ENCODE assay signal across 19 cellular contexts in the genomic region with DNA sequence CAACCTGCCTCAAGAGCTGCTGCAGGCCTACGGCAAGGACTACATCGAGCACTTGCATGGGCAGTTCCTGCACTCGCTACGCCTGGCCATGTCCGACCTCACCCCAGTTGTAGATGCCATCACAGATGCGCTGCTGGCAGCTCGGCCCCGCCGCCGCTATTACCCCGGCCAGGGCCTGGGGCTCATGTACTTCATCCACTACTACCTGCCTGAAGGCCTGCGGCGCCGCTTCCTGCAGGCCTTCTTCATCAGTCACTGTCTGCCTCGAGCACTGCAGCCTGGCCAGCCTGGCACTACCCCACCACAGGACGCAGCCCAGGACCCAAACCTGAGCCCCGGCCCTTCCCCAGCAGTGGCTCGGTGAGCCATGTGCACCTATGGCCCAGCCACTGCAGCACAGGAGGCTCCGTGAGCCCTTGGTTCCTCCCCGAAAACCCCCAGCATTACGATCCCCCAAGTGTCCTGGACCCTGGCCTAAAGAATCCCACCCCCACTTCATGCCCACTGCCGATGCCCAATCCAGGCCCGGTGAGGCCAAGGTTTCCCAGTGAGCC. TPM values are rescaled to one million over a fixed set of nuclear protein-coding genes. Genes with fewer than 3 reads are reported as not detected.
DNase-seq lines count a peak whose midpoint lies in the region; ATAC-seq, FAIRE-seq and TF ChIP-seq lines count a peak whose summit lies in the region.
"Had no signal": no experiment of that assay in that cellular context is flagged by ENCODE, and none has a peak within 500 bp of the region (broad histone marks: within the 10 kb centered on the region; RNA-seq: fewer than 3 reads in every experiment).

No MANE protein-coding gene starts in this region.

- WGBS in suprapubic skin, result 95% methylated on average over 17 of the region's 23 CpGs

- H3K27ac Mint-ChIP-seq in activated naive CD8-positive, alpha-beta T cell treated with anti-CD3 and anti-CD28 coated beads, Interleukin-2, amount 10 ng/mL, durations not matched to agents 7 days and 5 days, result peak overlapping the region; percentile 42
- no peak overlapping the region for H3K27ac Mint-ChIP-seq in activated naive CD8-positive, alpha-beta T cell treated with anti-CD3 and anti-CD28 coated beads for 36 hours

- DNase-seq in activated naive CD8-positive, alpha-beta T cell treated with anti-CD3 and anti-CD28 coated beads, Interleukin-2, amount 10 ng/mL, durations not matched to agents 7 days and 5 days, result no peak
- DNase-seq in activated naive CD8-positive, alpha-beta T cell treated with anti-CD3 and anti-CD28 coated beads for 36 hours, result no peak
- DNase-seq in kidney, result no peak
- peak; percentile 60 for DNase-seq in upper lobe of right lung
- no peak for DNase-seq in suprapubic skin (ENCODE audit: low spot score in 2 of 2)
- no peak for DNase-seq in SJCRH30
- DNase-seq: 8988T, DMS 273 treated with DMSO at 0.1 percent for 48 hours, DND-41, NCI-H1417, NCI-H187, NCI-H2107, NCI-H510A, NCI-H748 treated with DMSO at 0.1 percent for 48 hours had no signal

- no peaks in the 10 kb centered on the region for H3K9me3 Mint-ChIP-seq in activated naive CD8-positive, alpha-beta T cell treated with anti-CD3 and anti-CD28 coated beads, Interleukin-2, amount 10 ng/mL, durations not matched to agents 7 days and 5 days
- H3K9me3 Mint-ChIP-seq in activated naive CD8-positive, alpha-beta T cell treated with anti-CD3 and anti-CD28 coated beads for 36 hours, result no peaks in the 10 kb centered on the region

- H3K27ac ChIP-seq in kidney (ENCODE audit: low read depth in 2 of 2, low read length in 2 of 2) (peak overlapping the region; percentile 79 to 85), upper lobe of right lung (no peak overlapping the region), suprapubic skin (no peak overlapping the region), SJCRH30 (no peak overlapping the region)
- H3K27ac ChIP-seq: KMS-11 had no signal

- H3K36me3 Mint-ChIP-seq in activated naive CD8-positive, alpha-beta T cell treated with anti-CD3 and anti-CD28 coated beads, Interleukin-2, amount 10 ng/mL, durations not matched to agents 7 days and 5 days, result peaks cover 9% of the 10 kb centered on the region
- H3K36me3 Mint-ChIP-seq in activated naive CD8-positive, alpha-beta T cell treated with anti-CD3 and anti-CD28 coated beads for 36 hours, result peaks cover 6% of the 10 kb centered on the region

- peak overlapping the region in 1 of 2 donors; percentile 44 for H3K9ac ChIP-seq in kidney (ENCODE audit: low read length in 2 of 2)
- H3K9ac ChIP-seq: KMS-11 had no signal

- TF ChIP-seq EP300 in suprapubic skin (IDR thresholded peaks at IDR 0.05), result no peak

- H3K27me3 ChIP-seq in upper lobe of right lung (no peaks in the 10 kb centered on the region), suprapubic skin (no peaks in the 10 kb centered on the region), SJCRH30 (no peaks in the 10 kb centered on the region)
- H3K27me3 ChIP-seq: Peyer's patch had no signal

- H3K36me3 ChIP-seq in kidney (ENCODE audit: control insufficient read depth in 1 of 2, insufficient read depth in 2 of 2, low read length in 2 of 2), result peaks cover 18 to 25% of the 10 kb centered on the region in 2 donors
- peaks cover 44% of the 10 kb centered on the region for H3K36me3 ChIP-seq in upper lobe of right lung
- H3K36me3 ChIP-seq in suprapubic skin, result peaks cover 48% of the 10 kb centered on the region
- peaks cover 6% of the 10 kb centered on the region for H3K36me3 ChIP-seq in SJCRH30

- ATAC-seq in activated naive CD8-positive, alpha-beta T cell treated with anti-CD3 and anti-CD28 coated beads, Interleukin-2, amount 10 ng/mL, durations not matched to agents 7 days and 5 days (ENCODE audit: low read depth), result no peak
- no peak for ATAC-seq in upper lobe of right lung

- intact Hi-C loops in kidney (cut with DNase I), result no loop called here
- intact Hi-C loops in upper lobe of right lung (cut with DNase I), result no loop called here

- peaks cover 4% of the 10 kb centered on the region for H3K4me1 Mint-ChIP-seq in activated naive CD8-positive, alpha-beta T cell treated with anti-CD3 and anti-CD28 coated beads, Interleukin-2, amount 10 ng/mL, durations not matched to agents 7 days and 5 days
- H3K4me1 Mint-ChIP-seq in activated naive CD8-positive, alpha-beta T cell treated with anti-CD3 and anti-CD28 coated beads for 36 hours, result peaks cover 8% of the 10 kb centered on the region

- TF ChIP-seq POLR2A in suprapubic skin (IDR thresholded peaks at IDR 0.05), result no peak

- no peak for FAIRE-seq in kidney (lab: Jason Lieb, UNC)

- H3K4me1 ChIP-seq in kidney (ENCODE audit: control insufficient read depth in 1 of 2, insufficient read depth in 1 of 2, low read depth in 1 of 2, low read length in 2 of 2) (peaks cover 25 to 41% of the 10 kb centered on the region in 2 donors), upper lobe of right lung (peaks cover 17% of the 10 kb centered on the region), suprapubic skin (peaks cover 44% of the 10 kb centered on the region), SJCRH30 (peaks cover 5% of the 10 kb centered on the region)

- H3K9me3 ChIP-seq in kidney (ENCODE audit: control insufficient read depth in 1 of 2, low read length in 2 of 2) (no peaks in the 10 kb centered on the region), upper lobe of right lung (no peaks in the 10 kb centered on the region), suprapubic skin (no peaks in the 10 kb centered on the region), SJCRH30 (replicated peaks) (no peaks in the 10 kb centered on the region)
- H3K9me3 ChIP-seq: Peyer's patch had no signal

- TF ChIP-seq CTCF in kidney (IDR thresholded peaks at IDR 0.05; ENCODE audit: borderline replicate concordance, extremely low read depth, insufficient read depth) (no peak), upper lobe of right lung (IDR thresholded peaks at IDR 0.05) (no peak), suprapubic skin (IDR thresholded peaks at IDR 0.05) (no peak)

- H3K4me3 ChIP-seq in kidney (ENCODE audit: low read length in 2 of 2) (no peak overlapping the region), upper lobe of right lung (no peak overlapping the region), suprapubic skin (no peak overlapping the region), SJCRH30 (no peak overlapping the region)
- H3K4me3 ChIP-seq: Peyer's patch had no signal

- H3K4me3 Mint-ChIP-seq in activated naive CD8-positive, alpha-beta T cell treated with anti-CD3 and anti-CD28 coated beads, Interleukin-2, amount 10 ng/mL, durations not matched to agents 7 days and 5 days, result no peak overlapping the region
- H3K4me3 Mint-ChIP-seq in activated naive CD8-positive, alpha-beta T cell treated with anti-CD3 and anti-CD28 coated beads for 36 hours, result no peak overlapping the region

- POLR2A ChIA-PET in activated naive CD8-positive, alpha-beta T cell treated with anti-CD3 and anti-CD28 coated beads, Interleukin-2, amount 10 ng/mL, durations not matched to agents 7 days and 5 days (lab: Charles Lee), result no interaction called here

- peaks cover 11% of the 10 kb centered on the region for H3K27me3 Mint-ChIP-seq in activated naive CD8-positive, alpha-beta T cell treated with anti-CD3 and anti-CD28 coated beads, Interleukin-2, amount 10 ng/mL, durations not matched to agents 7 days and 5 days
- H3K27me3 Mint-ChIP-seq in activated naive CD8-positive, alpha-beta T cell treated with anti-CD3 and anti-CD28 coated beads for 36 hours, result peaks cover 9% of the 10 kb centered on the region

RNA-seq across cellular contexts. Expression of a gene that starts 5.8 kb away (rescaled TPM):
- not detected for total RNA-seq in activated naive CD8-positive, alpha-beta T cell treated with anti-CD3 and anti-CD28 coated beads, Interleukin-2, amount 10 ng/mL, durations not matched to agents 7 days and 5 days
- 1 to 10 TPM; 2.8 to 3.1 TPM for total RNA-seq in activated naive CD8-positive, alpha-beta T cell treated with anti-CD3 and anti-CD28 coated beads for 36 hours
- 139 TPM for total RNA-seq in kidney
- 1,022 TPM for polyA plus RNA-seq in kidney (ENCODE audit: insufficient read depth, low read depth, low replicate concordance)
- total RNA-seq in upper lobe of right lung, result 2.2 TPM
- total RNA-seq in suprapubic skin, result 100 to 1,000 TPM in 1 of 4 donors, 10 to 100 TPM in 3; 45.6 to 164 (median 69.1) TPM
- total RNA-seq in SJCRH30 (2014; rRNA removed; shearing (Covaris generic)), result 0.61 and 1.1 TPM in 2 replicates
- total RNA-seq: G401 had no signal
- polyA plus RNA-seq: AG04450 had no signal

RNA-seq across cellular contexts. Expression of a gene that starts 20.4 kb away (rescaled TPM):
- total RNA-seq in activated naive CD8-positive, alpha-beta T cell treated with anti-CD3 and anti-CD28 coated beads, Interleukin-2, amount 10 ng/mL, durations not matched to agents 7 days and 5 days, result under 1 TPM; 0.36 to 0.40 TPM
- total RNA-seq in activated naive CD8-positive, alpha-beta T cell treated with anti-CD3 and anti-CD28 coated beads for 36 hours, result 1 to 10 TPM in 1 of 2 experiments, under 1 TPM in 1; 0.76 to 1.2 TPM
- 23.6 TPM for total RNA-seq in kidney
- polyA plus RNA-seq in kidney (ENCODE audit: insufficient read depth, low read depth, low replicate concordance), result 14.6 TPM
- 11.1 TPM for total RNA-seq in upper lobe of right lung
- total RNA-seq in suprapubic skin, result 10 to 100 TPM; 14.0 to 31.0 (median 23.8) TPM
- total RNA-seq in SJCRH30 (2014; rRNA removed; shearing (Covaris generic)), result 0.10 TPM in 1 of 2 replicates, not detected in the other

RNA-seq across cellular contexts. Expression of a gene that starts 43.4 kb away (rescaled TPM):
- not detected for total RNA-seq in activated naive CD8-positive, alpha-beta T cell treated with anti-CD3 and anti-CD28 coated beads, Interleukin-2, amount 10 ng/mL, durations not matched to agents 7 days and 5 days
- total RNA-seq in activated naive CD8-positive, alpha-beta T cell treated with anti-CD3 and anti-CD28 coated beads for 36 hours, result not detected
- total RNA-seq in kidney (8.2 TPM), upper lobe of right lung (29.7 TPM), suprapubic skin (100 to 1,000 TPM in 3 of 4 donors, 10 to 100 TPM in 1; 47.6 to 182 (median 121) TPM)
- 108 TPM for polyA plus RNA-seq in kidney (ENCODE audit: insufficient read depth, low read depth, low replicate concordance)
- 34.6 and 38.3 TPM in 2 replicates for total RNA-seq in SJCRH30 (2014; rRNA removed; shearing (Covaris generic))
- total RNA-seq: H4 had no signal

RNA-seq across cellular contexts. Expression of a gene that starts 44.2 kb away (rescaled TPM):
- total RNA-seq in activated naive CD8-positive, alpha-beta T cell treated with anti-CD3 and anti-CD28 coated beads, Interleukin-2, amount 10 ng/mL, durations not matched to agents 7 days and 5 days, result 10 to 100 TPM; 41.8 to 48.8 TPM
- 10 to 100 TPM; 33.0 to 33.6 TPM for total RNA-seq in activated naive CD8-positive, alpha-beta T cell treated with anti-CD3 and anti-CD28 coated beads for 36 hours
- total RNA-seq in kidney, result 100 TPM
- 208 TPM for polyA plus RNA-seq in kidney (ENCODE audit: insufficient read depth, low read depth, low replicate concordance)
- total RNA-seq in upper lobe of right lung, result 143 TPM
- 100 to 1,000 TPM in 3 of 4 donors, 10 to 100 TPM in 1; 90.0 to 134 (median 110) TPM for total RNA-seq in suprapubic skin
- total RNA-seq in SJCRH30 (2014; rRNA removed; shearing (Covaris generic)), result 48.6 and 49.4 TPM in 2 replicates

RNA-seq across cellular contexts. Expression of a gene that starts 46.6 kb away (rescaled TPM):
- total RNA-seq in activated naive CD8-positive, alpha-beta T cell treated with anti-CD3 and anti-CD28 coated beads, Interleukin-2, amount 10 ng/mL, durations not matched to agents 7 days and 5 days, result not detected
- under 1 TPM in 1 of 2 experiments, not detected in 1; 0.40 TPM for total RNA-seq in activated naive CD8-positive, alpha-beta T cell treated with anti-CD3 and anti-CD28 coated beads for 36 hours
- total RNA-seq in kidney (not detected), upper lobe of right lung (4.9 TPM), suprapubic skin (not detected)
- 2.7 TPM for polyA plus RNA-seq in kidney (ENCODE audit: insufficient read depth, low read depth, low replicate concordance)
- not detected in 2 replicates for total RNA-seq in SJCRH30 (2014; rRNA removed; shearing (Covaris generic))
- total RNA-seq: G401, H4, Peyer's patch had no signal
- polyA plus RNA-seq: AG04450 had no signal

Comparison
In these comparisons a context has a peak if more than half of its experiments do, and no peak if none do; other contexts are left out.
1. H3K27ac ChIP-seq: peak in kidney (2 of 2); none in upper lobe of right lung (single experiment), suprapubic skin (single experiment) and SJCRH30 (single experiment).
2. RNA of a gene that starts 5.8 kb away (total RNA-seq): 139 TPM in kidney (single experiment) and 45.6 to 164 TPM in suprapubic skin; 2.8 to 3.1 TPM in activated naive CD8-positive, alpha-beta T cell treated with anti-CD3 and anti-CD28 coated beads for 36 hours, 2.2 TPM in upper lobe of right lung (single experiment), 0.61 to 1.1 TPM in SJCRH30 and not detected in activated naive CD8-positive, alpha-beta T cell treated with anti-CD3 and anti-CD28 coated beads, Interleukin-2, amount 10 ng/mL, durations not matched to agents 7 days and 5 days; every median in the first group is over 10 times any median in the second.